9 cellular contexts compared by ENCODE assay signal in the genomic region with DNA sequence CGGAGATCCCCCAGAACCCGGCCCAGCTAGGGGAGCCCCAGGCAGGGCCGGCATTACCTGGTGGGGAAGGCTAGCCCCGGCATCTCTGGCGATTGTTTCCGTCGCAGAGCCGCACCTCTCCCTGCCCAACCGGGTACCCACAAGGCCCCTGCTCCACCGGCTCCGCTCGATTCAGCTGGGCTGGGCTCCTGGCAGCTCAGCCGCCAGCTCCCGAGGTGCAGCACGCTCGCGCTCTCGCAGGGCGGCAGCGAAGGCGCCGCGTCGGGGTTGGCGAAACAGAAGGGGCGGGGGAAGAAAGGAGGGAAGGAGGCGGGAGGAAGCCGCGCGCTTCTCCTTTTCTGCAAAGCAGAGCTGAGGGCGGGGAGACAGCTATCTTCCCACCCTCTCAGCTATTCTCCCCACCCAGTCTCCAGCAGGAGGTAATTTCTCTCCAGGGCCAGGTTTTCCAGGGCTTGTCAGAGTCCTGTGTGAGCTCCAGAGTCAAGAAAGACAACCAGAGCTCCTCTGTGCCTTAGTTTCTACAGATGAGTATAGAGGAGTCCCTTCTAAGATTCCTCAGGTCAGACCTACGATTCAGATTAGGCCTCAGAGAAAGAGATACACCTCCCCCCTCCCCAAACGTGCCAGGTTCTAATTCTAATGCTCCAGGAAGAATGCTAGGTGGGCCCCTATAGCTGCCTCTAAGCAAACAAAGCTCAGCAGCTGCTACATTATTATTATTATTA.
DNase-seq lines count a peak whose midpoint lies in the region; ATAC-seq lines count a peak whose summit lies in the region.
"Had no signal": no experiment of that assay in that cellular context is flagged by ENCODE, and none has a peak within 500 bp of the region (broad histone marks: within the 10 kb centered on the region; RNA-seq: fewer than 3 reads in every experiment).

No MANE protein-coding gene starts in this region.

- peak overlapping the region; percentile 83 for H2AFZ ChIP-seq in mesenchymal stem cell (ENCODE audit: low read depth, low read length)

- peak overlapping the region; percentile 90 for H3K9ac ChIP-seq in mesenchymal stem cell (ENCODE audit: low read length)

- peaks cover 17% of the 10 kb centered on the region for H3K79me1 ChIP-seq in mesenchymal stem cell (replicated peaks; ENCODE audit: low read length, poor library complexity, severe bottlenecking)

- H3K4me2 ChIP-seq in mesenchymal stem cell (ENCODE audit: low read length, poor library complexity, severe bottlenecking): peak overlapping the region; percentile 74

- H2AK5ac ChIP-seq in mesenchymal stem cell (ENCODE audit: low read length, severe bottlenecking): peak overlapping the region; percentile 54

- H3K4me3 ChIP-seq in mesenchymal stem cell (ENCODE audit: insufficient read depth in 1 of 2, low read depth in 1 of 2, low read length in 2 of 2): peak overlapping the region; percentile 63 to 84

- WGBS in mesenchymal stem cell: 3% methylated on average over 6 of the region's 33 CpGs

- H3K9me3 ChIP-seq in mesenchymal stem cell (ENCODE audit: control insufficient read depth, low read length): no peaks in the 10 kb centered on the region

- DNase-seq in NCI-H1436 (lab: John Stamatoyannopoulos, UW) (peak; percentile 52), NCI-H1436 treated with DMSO at 0.1 percent for 48 hours (lab: John Stamatoyannopoulos, UW) (no peak), NCI-H226 (peak; percentile 88), mesenchymal stem cell (peak; percentile 89)
- DNase-seq in activated CD8-positive, alpha-beta memory T cell treated with anti-CD3 and anti-CD28 coated beads for 1 hour (ENCODE audit: extremely low read depth in 1 of 2, low read depth in 1 of 2): peak; percentile 41 to 62
- peak; percentile 59 for DNase-seq in effector CD8-positive, alpha-beta T cell (lab: John Stamatoyannopoulos, UW)
- DNase-seq in stimulated activated CD8-positive, alpha-beta memory T cell treated with anti-CD3 and anti-CD28 coated beads, Interleukin-12 subunit alpha, Interleukin-12 subunit beta, amount 100 ng/mL, for 1 hour (ENCODE audit: low read depth): peak; percentile 61

- H3K4me1 ChIP-seq in mesenchymal stem cell (ENCODE audit: control insufficient read depth, insufficient read depth, low read depth, low read length): peaks cover 4% of the 10 kb centered on the region

- H3K4ac ChIP-seq in mesenchymal stem cell (ENCODE audit: low read depth in 1 of 2, low read length in 2 of 2): peak overlapping the region in 1 of 2 experiments; percentile 44

- no peaks in the 10 kb centered on the region for H3K27me3 ChIP-seq in mesenchymal stem cell (ENCODE audit: control insufficient read depth in 1 of 2, insufficient read depth in 1 of 2, low read length in 2 of 2)

- H4K91ac ChIP-seq in mesenchymal stem cell (ENCODE audit: low read length): no peak overlapping the region

- H3K14ac ChIP-seq in mesenchymal stem cell (ENCODE audit: low read length in 2 of 2): no peak overlapping the region

- peak overlapping the region; percentile 57 for H3K27ac ChIP-seq in mesenchymal stem cell (ENCODE audit: low read length, poor library complexity, severe bottlenecking)
- H3K27ac ChIP-seq: C4-2B had no signal

- H2BK12ac ChIP-seq in mesenchymal stem cell (ENCODE audit: low read length in 2 of 2): peak overlapping the region in 1 of 2 experiments; percentile 83

- H3K23ac ChIP-seq in mesenchymal stem cell (ENCODE audit: low read length in 2 of 2): peak overlapping the region in 1 of 2 experiments; percentile 93

- no peak overlapping the region for H2BK5ac ChIP-seq in mesenchymal stem cell (ENCODE audit: low read depth, low read length, poor library complexity, severe bottlenecking)

- ATAC-seq in HG02970 (IDR thresholded peaks at IDR 0.05; ENCODE audit: low FRiP score, unreplicated experiment): peak; percentile 86

- H4K8ac ChIP-seq in mesenchymal stem cell (ENCODE audit: low read length): no peak overlapping the region

- no peak overlapping the region for H2BK120ac ChIP-seq in mesenchymal stem cell (ENCODE audit: low read depth, low read length)

- H3K18ac ChIP-seq in mesenchymal stem cell (ENCODE audit: low read depth in 1 of 2, low read length in 2 of 2): peak overlapping the region; percentile 38 to 68

- H3K36me3 ChIP-seq in mesenchymal stem cell (ENCODE audit: control insufficient read depth in 1 of 2, insufficient read depth in 2 of 2, low read depth in 1 of 2, low read length in 2 of 2): no peaks in the 10 kb centered on the region

- no peak overlapping the region for H2BK15ac ChIP-seq in mesenchymal stem cell (ENCODE audit: low read depth, poor library complexity, severe bottlenecking)
